29 cellular contexts compared by ENCODE assay signal in the genomic region with DNA sequence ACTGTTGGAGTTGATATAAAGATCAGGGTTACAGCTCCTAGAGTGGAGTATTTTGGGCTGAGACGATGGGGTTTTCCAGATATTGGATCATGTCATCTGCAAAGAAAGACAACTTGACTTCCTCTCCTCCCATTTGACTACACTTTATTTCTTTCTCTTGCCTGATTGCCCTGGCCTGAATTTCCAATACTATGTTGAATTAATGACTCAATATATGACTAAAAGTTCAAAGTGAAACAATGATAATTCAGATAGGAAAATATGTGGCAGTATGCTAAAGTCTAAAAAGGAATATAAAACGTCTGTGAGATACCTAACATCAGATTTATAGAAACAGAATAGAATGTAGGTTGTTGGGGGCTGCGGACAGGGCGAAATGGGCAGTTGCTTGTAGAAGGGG.
"Had no signal": no experiment of that assay in that cellular context is flagged by ENCODE, and none has a peak within 500 bp of the region (broad histone marks: within the 10 kb centered on the region; RNA-seq: fewer than 3 reads in every experiment).

No MANE protein-coding gene starts in this region.

- H3K4me1 Mint-ChIP-seq: naive thymus-derived CD8-positive, alpha-beta T cell; stimulated activated memory B cell treated with anti-CD40 and anti-IgM and Interleukin-4, amounts not matched to agents 10 μg/mL and 1 μg/mL and 100 μg/mL, for 72 hours had no signal

- H3K36me3 ChIP-seq: colonic mucosa, gastroesophageal sphincter, heart left ventricle, spleen, tibial artery, upper lobe of left lung had no signal

- H2AFZ ChIP-seq: hepatocyte, parathyroid adenoma had no signal

- H3K27ac Mint-ChIP-seq: dendritic cell treated with granulocyte-macrophage colony-stimulating factor and Interleukin-4, amounts not matched to agents 40 ng/mL and 50 ng/mL, for 4 days; endodermal cell; naive thymus-derived CD8-positive, alpha-beta T cell; nephron progenitor cell; progenitor cell of endocrine pancreas; stimulated activated memory B cell treated with anti-CD40 and anti-IgM and Interleukin-4, amounts not matched to agents 10 μg/mL and 1 μg/mL and 100 μg/mL, for 72 hours had no signal

- H3K27me3 ChIP-seq: colonic mucosa, esophagus muscularis mucosa, foreskin keratinocyte, gastroesophageal sphincter, heart left ventricle, hepatocyte, spleen, testis, tibial artery, upper lobe of left lung had no signal

- H3K4me3 Mint-ChIP-seq: dendritic cell treated with granulocyte-macrophage colony-stimulating factor and Interleukin-4, amounts not matched to agents 40 ng/mL and 50 ng/mL, for 4 days; endodermal cell; naive thymus-derived CD8-positive, alpha-beta T cell; nephron progenitor cell; stimulated activated memory B cell treated with anti-CD40 and anti-IgM and Interleukin-4, amounts not matched to agents 10 μg/mL and 1 μg/mL and 100 μg/mL, for 72 hours had no signal

- H3K4me3 ChIP-seq: colonic mucosa, esophagus muscularis mucosa, gastroesophageal sphincter, heart left ventricle, hepatocyte, lung, spleen, testis, tibial artery, upper lobe of left lung had no signal

- H3K4me1 ChIP-seq: colonic mucosa, foreskin keratinocyte, parathyroid adenoma, spleen had no signal

- DNase-seq: colonic mucosa; effector CD8-positive, alpha-beta T cell; endodermal cell; foreskin keratinocyte; heart left ventricle; kidney; mesendoderm; naive thymus-derived CD8-positive, alpha-beta T cell; nephron progenitor cell; nucleus accumbens; spleen; stimulated activated CD4-positive, alpha-beta T cell treated with anti-CD3 and anti-CD28 coated beads, Interleukin-4, amount 100 ng/mL, for 4 hours; stimulated activated naive CD8-positive, alpha-beta T cell treated with anti-CD3 and anti-CD28 coated beads, Interleukin-15, Interleukin-2, amounts not matched to agents 100 U/mL and 50 U/mL, for 24 hours; substantia nigra; testis; tibial artery; upper lobe of left lung had no signal

- H3K27ac ChIP-seq: colonic mucosa, epithelial cell of prostate, esophagus muscularis mucosa, foreskin keratinocyte, gastroesophageal sphincter, heart left ventricle, hepatocyte, parathyroid adenoma, spleen, testis, upper lobe of left lung had no signal

- ATAC-seq: foreskin keratinocyte; gastroesophageal sphincter; heart left ventricle; left lobe of liver; naive thymus-derived CD8-positive, alpha-beta T cell; sciatic nerve; stimulated activated memory B cell treated with anti-CD40 and anti-IgM and Interleukin-4, amounts not matched to agents 10 μg/mL and 1 μg/mL and 100 μg/mL, for 72 hours; stimulated activated naive CD8-positive, alpha-beta T cell treated with anti-CD3 and anti-CD28 coated beads, Interleukin-15, Interleukin-2, amounts not matched to agents 100 U/mL and 50 U/mL, for 24 hours had no signal

- H3K36me3 Mint-ChIP-seq: naive thymus-derived CD8-positive, alpha-beta T cell; stimulated activated memory B cell treated with anti-CD40 and anti-IgM and Interleukin-4, amounts not matched to agents 10 μg/mL and 1 μg/mL and 100 μg/mL, for 72 hours had no signal

- H3K9me3 Mint-ChIP-seq: dendritic cell treated with granulocyte-macrophage colony-stimulating factor and Interleukin-4, amounts not matched to agents 40 ng/mL and 50 ng/mL, for 4 days; naive thymus-derived CD8-positive, alpha-beta T cell; stimulated activated memory B cell treated with anti-CD40 and anti-IgM and Interleukin-4, amounts not matched to agents 10 μg/mL and 1 μg/mL and 100 μg/mL, for 72 hours had no signal

- H3K79me2 ChIP-seq: parathyroid adenoma had no signal

- H3K9me3 ChIP-seq: colonic mucosa, esophagus muscularis mucosa, gastroesophageal sphincter, heart left ventricle, spleen, testis, tibial artery, upper lobe of left lung had no signal

- H3K27me3 Mint-ChIP-seq: dendritic cell treated with granulocyte-macrophage colony-stimulating factor and Interleukin-4, amounts not matched to agents 40 ng/mL and 50 ng/mL, for 4 days; progenitor cell of endocrine pancreas; stimulated activated memory B cell treated with anti-CD40 and anti-IgM and Interleukin-4, amounts not matched to agents 10 μg/mL and 1 μg/mL and 100 μg/mL, for 72 hours had no signal

- FAIRE-seq: kidney, urothelium cell line had no signal
